Comparison of ENCODE assay signal across 19 cellular contexts in the genomic region with DNA sequence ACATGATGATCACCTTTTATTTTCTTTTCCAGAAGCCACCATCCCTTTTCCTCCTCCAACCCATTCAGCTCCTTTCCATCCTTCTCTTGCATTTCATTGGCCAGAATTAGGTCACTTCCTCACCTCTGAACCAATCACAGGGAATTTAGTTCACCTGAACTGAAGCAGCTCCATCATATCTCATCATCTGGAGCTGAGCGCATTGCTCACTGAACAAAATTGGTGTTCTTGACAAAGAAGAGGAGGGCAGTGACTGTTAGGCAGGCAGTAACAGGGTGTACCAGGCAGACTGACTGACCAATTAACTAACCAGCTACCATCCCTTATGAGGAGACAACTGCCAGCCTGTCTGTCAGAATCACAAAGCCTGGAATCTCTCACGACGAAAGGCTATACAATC. TPM values are rescaled to one million over a fixed set of nuclear protein-coding genes. Genes with fewer than 3 reads are reported as not detected.
DNase-seq lines count a peak whose midpoint lies in the region; ATAC-seq, FAIRE-seq and TF ChIP-seq lines count a peak whose summit lies in the region.
"Had no signal": no experiment of that assay in that cellular context is flagged by ENCODE, and none has a peak within 500 bp of the region (broad histone marks: within the 10 kb centered on the region; RNA-seq: fewer than 3 reads in every experiment).

No MANE protein-coding gene starts in this region.

- peaks cover 5% of the 10 kb centered on the region for H3K36me3 Mint-ChIP-seq in CD4-positive, alpha-beta T cell (ENCODE audit: low read depth)
- peaks cover 0 to 4% (median 0%) of the 10 kb centered on the region in 3 donors for H3K36me3 Mint-ChIP-seq in immature natural killer cell
- H3K36me3 Mint-ChIP-seq in activated T-helper 2 cell treated with anti-CD3 and anti-CD28 coated beads, Interferon-gamma antibody, Interleukin-2, Interleukin-4, amounts not matched to agents 10 μg/mL and 5 μg/mL and 100 μg/mL, durations not matched to agents 14 hours and 24 hours and 36 hours (ENCODE audit: low read depth): peaks cover 15% of the 10 kb centered on the region

- no peaks in the 10 kb centered on the region for H3K9me3 ChIP-seq in CD4-positive, alpha-beta T cell (ENCODE audit: control insufficient read depth, low read length)
- no peaks in the 10 kb centered on the region for H3K9me3 ChIP-seq in keratinocyte (ENCODE audit: control insufficient read depth, low read depth, low read length)
- no peaks in the 10 kb centered on the region for H3K9me3 ChIP-seq in parathyroid adenoma (ENCODE audit: control insufficient read depth, low read length)
- H3K9me3 ChIP-seq: Peyer's patch, SK-N-SH had no signal

- no peaks in the 10 kb centered on the region for H3K27me3 ChIP-seq in CD4-positive, alpha-beta T cell (ENCODE audit: control insufficient read depth, insufficient read depth, low read length)
- H3K27me3 ChIP-seq in keratinocyte (ENCODE audit: control insufficient read depth, extremely low read depth, insufficient read depth, low read length) (no peaks in the 10 kb centered on the region), parathyroid adenoma (ENCODE audit: control insufficient read depth, insufficient read depth, low read length) (no peaks in the 10 kb centered on the region)
- H3K27me3 ChIP-seq: Peyer's patch had no signal

- H2AFZ ChIP-seq in keratinocyte (ENCODE audit: control insufficient read depth, low read length): peak overlapping the region; percentile 12
- H2AFZ ChIP-seq in parathyroid adenoma: peak overlapping the region; percentile 16

- H3K27me3 Mint-ChIP-seq in CD4-positive, alpha-beta T cell: no peaks in the 10 kb centered on the region
- peaks cover 1 to 8% (median 6%) of the 10 kb centered on the region in 3 donors for H3K27me3 Mint-ChIP-seq in immature natural killer cell (ENCODE audit: low read depth in 3 of 3)
- H3K27me3 Mint-ChIP-seq in activated T-helper 2 cell treated with anti-CD3 and anti-CD28 coated beads, Interferon-gamma antibody, Interleukin-2, Interleukin-4, amounts not matched to agents 10 μg/mL and 5 μg/mL and 100 μg/mL, durations not matched to agents 14 hours and 24 hours and 36 hours (ENCODE audit: low read depth): no peaks in the 10 kb centered on the region
- H3K27me3 Mint-ChIP-seq: CD4-positive, CD25-positive, alpha-beta regulatory T cell had no signal

- H3K9me3 Mint-ChIP-seq in CD4-positive, alpha-beta T cell: no peaks in the 10 kb centered on the region
- H3K9me3 Mint-ChIP-seq in immature natural killer cell: no peaks in the 10 kb centered on the region
- H3K9me3 Mint-ChIP-seq in activated T-helper 2 cell treated with anti-CD3 and anti-CD28 coated beads, Interferon-gamma antibody, Interleukin-2, Interleukin-4, amounts not matched to agents 10 μg/mL and 5 μg/mL and 100 μg/mL, durations not matched to agents 14 hours and 24 hours and 36 hours: peaks cover 12% of the 10 kb centered on the region

- H3K79me2 ChIP-seq in keratinocyte (ENCODE audit: control insufficient read depth, insufficient read depth, low read length) (no peaks in the 10 kb centered on the region), parathyroid adenoma (no peaks in the 10 kb centered on the region)

- intact Hi-C loops in CD4-positive, alpha-beta T cell (cut with DNase I, micrococcal nuclease): loop anchor here in 1 of 2 experiments (5.0 to 10.0 kb wide), 2 partner anchors 760 to 1727 kb away; a partner anchor contains a TSS
- intact Hi-C loops in activated T-helper 2 cell treated with anti-CD3 and anti-CD28 coated beads, Interferon-gamma antibody, Interleukin-2, Interleukin-4, amounts not matched to agents 10 μg/mL and 5 μg/mL and 100 μg/mL, durations not matched to agents 14 hours and 24 hours and 36 hours (cut with micrococcal nuclease): no loop called here

- CTCF ChIA-PET in CD4-positive, alpha-beta T cell (lab: Charles Lee): no interaction called here

- FAIRE-seq in keratinocyte (lab: Jason Lieb, UNC): no peak
- FAIRE-seq: K562 had no signal

- no peak overlapping the region for H3K27ac ChIP-seq in CD4-positive, alpha-beta T cell (ENCODE audit: low read depth, low read length)
- H3K27ac ChIP-seq in keratinocyte (ENCODE audit: control insufficient read depth, insufficient read depth, low read length) (no peak overlapping the region), parathyroid adenoma (no peak overlapping the region)
- H3K27ac ChIP-seq: HL-60, Peyer's patch had no signal

- DNase-seq in CD4-positive, alpha-beta T cell: no peak
- DNase-seq in NCI-H226 (peak; percentile 1), keratinocyte (ENCODE audit: low read depth, low spot score) (no peak), immature natural killer cell (no peak)
- DNase-seq in stimulated activated CD4-positive, alpha-beta T cell treated with anti-CD3 and anti-CD28 coated beads, Interleukin-1b, Interleukin-23, amount 100 ng/mL, for 48 hours: no peak
- DNase-seq in activated T-helper 2 cell treated with anti-CD3 and anti-CD28 coated beads, Interferon-gamma antibody, Interleukin-2, Interleukin-4, amounts not matched to agents 10 μg/mL and 5 μg/mL and 100 μg/mL, durations not matched to agents 14 hours and 24 hours and 36 hours (ENCODE audit: low spot score): no peak
- DNase-seq: Calu3; CD4-positive, CD25-positive, alpha-beta regulatory T cell; NCI-H187 treated with DMSO at 0.1 percent for 48 hours; NCI-H446 treated with DMSO at 0.1 percent for 48 hours; NCI-H748 treated with DMSO at 0.1 percent for 48 hours; Peyer's patch; SK-N-SH had no signal

- no peak overlapping the region for H3K9ac ChIP-seq in keratinocyte (ENCODE audit: control insufficient read depth, extremely low read depth, insufficient read depth, low read length)
- no peak overlapping the region for H3K9ac ChIP-seq in parathyroid adenoma
- H3K9ac ChIP-seq: SK-N-SH had no signal

- ATAC-seq in CD4-positive, alpha-beta T cell (ENCODE audit: poor library complexity): no peak
- no peak for ATAC-seq in GM18909 (IDR thresholded peaks at IDR 0.05; ENCODE audit: poor library complexity, unreplicated experiment)
- ATAC-seq: HCT116, K562, Right ventricle myocardium inferior had no signal

- H3K4me2 ChIP-seq in keratinocyte (ENCODE audit: control insufficient read depth, extremely low read depth, insufficient read depth, low read depth, low read length) (no peak overlapping the region), parathyroid adenoma (ENCODE audit: low read length) (no peak overlapping the region)
- H3K4me2 ChIP-seq: SK-N-SH had no signal

- peaks cover 8% of the 10 kb centered on the region for H3K4me1 Mint-ChIP-seq in CD4-positive, alpha-beta T cell (ENCODE audit: low read depth)
- H3K4me1 Mint-ChIP-seq in immature natural killer cell: peaks cover 9 to 12% of the 10 kb centered on the region in 2 donors
- peaks cover 4% of the 10 kb centered on the region for H3K4me1 Mint-ChIP-seq in activated T-helper 2 cell treated with anti-CD3 and anti-CD28 coated beads, Interferon-gamma antibody, Interleukin-2, Interleukin-4, amounts not matched to agents 10 μg/mL and 5 μg/mL and 100 μg/mL, durations not matched to agents 14 hours and 24 hours and 36 hours (ENCODE audit: low read depth)

- dilution Hi-C loops in keratinocyte (cut with MboI; ENCODE audit: extremely low pct_ligation_motif_present, low sequenced_read_pairs): no loop called here

- H3K4me1 ChIP-seq in keratinocyte (ENCODE audit: control insufficient read depth, extremely low read depth, insufficient read depth, low read length): peaks cover 2% of the 10 kb centered on the region
- no peaks in the 10 kb centered on the region for H3K4me1 ChIP-seq in parathyroid adenoma

- POLR2A ChIA-PET in CD4-positive, alpha-beta T cell (lab: Charles Lee): no interaction called here

- no peak for TF ChIP-seq CTCF in CD4-positive, alpha-beta T cell (IDR thresholded peaks at IDR 0.05)
- no peak for TF ChIP-seq CTCF in keratinocyte (optimal IDR thresholded peaks at IDR 0.05 in 1 of 3, IDR thresholded peaks at IDR 0.05 in 1 of 3, conservative IDR thresholded peaks at IDR 0.05 in 1 of 3; ENCODE audit: extremely low read depth in 1 of 3, insufficient read depth in 2 of 3, low read length in 3 of 3)
- no peak for TF ChIP-seq CTCF in parathyroid adenoma (IDR thresholded peaks at IDR 0.05)

- no peaks in the 10 kb centered on the region for H3K9me1 ChIP-seq in keratinocyte (ENCODE audit: control insufficient read depth, extremely low read depth, insufficient read depth, low read length)

- no peaks in the 10 kb centered on the region for H4K20me1 ChIP-seq in keratinocyte (ENCODE audit: control insufficient read depth, extremely low read depth, insufficient read depth, low read length)

- no peak overlapping the region for H3K27ac Mint-ChIP-seq in CD4-positive, alpha-beta T cell
- H3K27ac Mint-ChIP-seq in immature natural killer cell: peak overlapping the region in 2 of 6 donors; percentile 12 to 62
- H3K27ac Mint-ChIP-seq in activated T-helper 2 cell treated with anti-CD3 and anti-CD28 coated beads, Interferon-gamma antibody, Interleukin-2, Interleukin-4, amounts not matched to agents 10 μg/mL and 5 μg/mL and 100 μg/mL, durations not matched to agents 14 hours and 24 hours and 36 hours: no peak overlapping the region
- H3K27ac Mint-ChIP-seq: CD4-positive, CD25-positive, alpha-beta regulatory T cell had no signal

- H3K4me3 ChIP-seq in keratinocyte (ENCODE audit: control insufficient read depth in 2 of 3, extremely low read depth in 1 of 3, insufficient read depth in 2 of 3, low read depth in 1 of 3, low read length in 3 of 3) (no peak overlapping the region), parathyroid adenoma (ENCODE audit: low read depth, low read length) (no peak overlapping the region)
- H3K4me3 ChIP-seq: K562, Peyer's patch had no signal

- peak overlapping the region; percentile 48 for H3K4me3 Mint-ChIP-seq in CD4-positive, alpha-beta T cell
- H3K4me3 Mint-ChIP-seq in immature natural killer cell: peak overlapping the region in 2 of 5 donors; percentile 43 to 49
- H3K4me3 Mint-ChIP-seq in activated T-helper 2 cell treated with anti-CD3 and anti-CD28 coated beads, Interferon-gamma antibody, Interleukin-2, Interleukin-4, amounts not matched to agents 10 μg/mL and 5 μg/mL and 100 μg/mL, durations not matched to agents 14 hours and 24 hours and 36 hours (ENCODE audit: low read depth): no peak overlapping the region

- H3K36me3 ChIP-seq in keratinocyte (ENCODE audit: control insufficient read depth in 2 of 2, extremely low read depth in 1 of 2, insufficient read depth in 2 of 2, low read length in 2 of 2): no peaks in the 10 kb centered on the region
- H3K36me3 ChIP-seq in parathyroid adenoma (ENCODE audit: control insufficient read depth, insufficient read depth, low read length): no peaks in the 10 kb centered on the region
- H3K36me3 ChIP-seq: Peyer's patch had no signal

RNA-seq across cellular contexts. Expression of a gene that starts 1.8 kb away (rescaled TPM):
- 1 to 10 TPM; 5.5 to 5.7 TPM for total RNA-seq in CD4-positive, alpha-beta T cell
- polyA plus RNA-seq in keratinocyte: 6.8 to 11.1 TPM (median 10.5 TPM) in 3 replicates
- polyA plus RNA-seq in keratinocyte (2011; ENCODE audit: low read depth): 4.5 TPM
- polyA plus RNA-seq in keratinocyte (2011; cell fraction: cytosol; rRNA removed): 5.9 and 11.4 TPM in 2 replicates
- 19.9 and 25.5 TPM in 2 replicates for polyA plus RNA-seq in keratinocyte (2011; cell fraction: nucleus; rRNA removed)
- polyA plus RNA-seq in keratinocyte (2012; ENCODE audit: low replicate concordance): 5.1 and 8.9 TPM in 2 replicates
- polyA minus RNA-seq in keratinocyte: 0.98 to 4.6 TPM (median 4.2 TPM) in 3 replicates
- polyA minus RNA-seq in keratinocyte (2011; cell fraction: cytosol; rRNA and poly(A)+ RNA removed): 6.7 TPM
- polyA minus RNA-seq in keratinocyte (2011; cell fraction: nucleus; rRNA and poly(A)+ RNA removed): 2.6 and 6.8 TPM in 2 replicates
- 10 to 100 TPM in 2 of 3 donors, 1 to 10 TPM in 1; 8.4 to 20.1 (median 13.0) TPM for polyA plus RNA-seq in immature natural killer cell
- 8.1 and 8.4 TPM in 2 replicates for total RNA-seq in activated T-helper 2 cell treated with anti-CD3 and anti-CD28 coated beads, Interferon-gamma antibody, Interleukin-2, Interleukin-4, amounts not matched to agents 10 μg/mL and 5 μg/mL and 100 μg/mL, durations not matched to agents 14 hours and 24 hours and 36 hours
